8 cellular contexts compared by ENCODE assay signal in genomic region chr17:29996458-29996857, GRCh38.
"Had no signal": no experiment of that assay in that cellular context is flagged by ENCODE, and none has a peak within 500 bp of the region (broad histone marks: within the 10 kb centered on the region; RNA-seq: fewer than 3 reads in every experiment).

No MANE protein-coding gene starts in this region.

- H3K4me3 ChIP-seq: GM12878 had no signal

- FAIRE-seq: G401.6, GM12878, GM12891, GM12892, GM18507, GM19239 had no signal

- DNase-seq: GDM1, GF-D8 had no signal

- ATAC-seq: GM12878 had no signal
